Comparison of ENCODE assay signal across 13 cellular contexts in genomic region chr22:22300511-22300910, GRCh38. TPM values are rescaled to one million over a fixed set of nuclear protein-coding genes. Genes with fewer than 3 reads are reported as not detected.
"Had no signal": no experiment of that assay in that cellular context is flagged by ENCODE, and none has a peak within 500 bp of the region (broad histone marks: within the 10 kb centered on the region; RNA-seq: fewer than 3 reads in every experiment).

No MANE protein-coding gene starts in this region.

RNA-seq across cellular contexts. Expression of gene VPREB1, which starts 55.9 kb away (rescaled TPM):
- total RNA-seq: activated CD4-positive, alpha-beta memory T cell treated with anti-CD3 and anti-CD28 coated beads for 36 hours; activated CD4-positive, alpha-beta T cell treated with anti-CD3 and anti-CD28 coated beads for 36 hours; activated naive CD4-positive, alpha-beta T cell treated with anti-CD3 and anti-CD28 coated beads, Interleukin-2, amount 50 U/mL, for 72 hours; activated T-cell treated with anti-CD3 and anti-CD28 coated beads, Interleukin-2, amount 50 U/mL, for 4 hours; cardiac muscle cell; chondrocyte; NCI-H460; PC-9; Right ventricle myocardium inferior; SK-MEL-5; T-cell; T-helper 17 cell; WTC11 had no signal
- polyA plus RNA-seq: cardiac muscle cell had no signal
